18 cellular contexts compared by ENCODE assay signal in genomic region chr10:98848361-98848760, GRCh38.
DNase-seq lines count a peak whose midpoint lies in the region; ATAC-seq and TF ChIP-seq lines count a peak whose summit lies in the region.
"Had no signal": no experiment of that assay in that cellular context is flagged by ENCODE, and none has a peak within 500 bp of the region (broad histone marks: within the 10 kb centered on the region; RNA-seq: fewer than 3 reads in every experiment).

No MANE protein-coding gene starts in this region.

- CTCF ChIA-PET in Panc1 (lab: Charles Lee) = no interaction called here

- POLR2A ChIA-PET in Panc1 (lab: Charles Lee) = no interaction called here

- no peaks in the 10 kb centered on the region for H3K9me3 ChIP-seq in Panc1 (ENCODE audit: control insufficient read depth, insufficient read depth, low read depth, low read length)

- no peaks in the 10 kb centered on the region for H3K4me1 ChIP-seq in Panc1 (ENCODE audit: control insufficient read depth, insufficient read depth, low read length)

- DNase-seq in NOMO-1 treated with DMSO at 0.1 percent for 48 hours (lab: John Stamatoyannopoulos, UW; ENCODE audit: unreplicated experiment) (peak; percentile 12), NOMO-1 treated with dmso at 0.1 percent for 144 hours (lab: John Stamatoyannopoulos, UW; ENCODE audit: unreplicated experiment) (no peak), Panc1 (ENCODE audit: low read depth, low spot score) (no peak), epithelial cell of esophagus (ENCODE audit: low read depth) (peak; percentile 4), HK-2 (ENCODE audit: unreplicated experiment) (no peak), GM19240 (ENCODE audit: insufficient read length, low spot score) (no peak)
- DNase-seq in central memory CD4-positive, alpha-beta T cell = no peak
- no peak for DNase-seq in activated naive CD4-positive, alpha-beta T cell (lab: John Stamatoyannopoulos, UW)
- DNase-seq: 8988T, GDM1, KG1, NCI-H1092 treated with DMSO at 0.1 percent for 48 hours, NCI-H2081, NCI-H2171 treated with DMSO at 0.1 percent for 48 hours, NCI-H446, SHP77 had no signal

- 0 out of 2 replicates have a peak, but pooled peaks have one; percentile 38 for ATAC-seq in Panc1
- ATAC-seq: HCT116 had no signal

- H3K27me3 ChIP-seq in Panc1 (ENCODE audit: control insufficient read depth, insufficient read depth, low read length) = no peaks in the 10 kb centered on the region

- no TSS peak for BruUV-seq in Panc1 (replicated peaks; lab: Mats Ljungman, UMichigan)

- no peak overlapping the region for H3K27ac ChIP-seq in Panc1 (ENCODE audit: low read length)
- H3K27ac ChIP-seq: SK-N-MC had no signal

- no peak overlapping the region for H3K4me3 ChIP-seq in Panc1 (ENCODE audit: low read depth in 2 of 2, low read length in 2 of 2)
- H3K4me3 ChIP-seq in epithelial cell of esophagus (ENCODE audit: low read length) = no peak overlapping the region
- H3K4me3 ChIP-seq: SK-N-MC had no signal

- in situ Hi-C loops in Panc1 (cut with HindIII; ENCODE audit: low pct_unique_long_range_greater_than_20kb, low sequenced_read_pairs) = no loop called here

- H3K36me3 ChIP-seq in Panc1 (ENCODE audit: control insufficient read depth, insufficient read depth, low read length) = no peaks in the 10 kb centered on the region

- TF ChIP-seq CTCF in Panc1 (IDR thresholded peaks at IDR 0.05) (no peak), epithelial cell of esophagus (IDR thresholded peaks at IDR 0.05; ENCODE audit: insufficient read depth, low read depth, low read length, missing control alignments) (no peak)

- intact Hi-C loops in Panc1 (cut with micrococcal nuclease; ENCODE audit: unreplicated experiment) = no loop called here

Comparison
In these comparisons a context has a peak if more than half of its experiments do, and no peak if none do; other contexts are left out.
1. DNase-seq: peak in NOMO-1 treated with DMSO at 0.1 percent for 48 hours (single experiment) and epithelial cell of esophagus (single experiment); none in NOMO-1 treated with dmso at 0.1 percent for 144 hours (single experiment), Panc1 (single experiment), central memory CD4-positive, alpha-beta T cell (single experiment), HK-2 (single experiment), activated naive CD4-positive, alpha-beta T cell (0 of 4) and GM19240 (single experiment).